10 cellular contexts compared by ENCODE assay signal in genomic region chr3:143585720-143586456, GRCh38.
DNase-seq lines count a peak whose midpoint lies in the region; ATAC-seq, FAIRE-seq and TF ChIP-seq lines count a peak whose summit lies in the region.
"Had no signal": no experiment of that assay in that cellular context is flagged by ENCODE, and none has a peak within 500 bp of the region (broad histone marks: within the 10 kb centered on the region; RNA-seq: fewer than 3 reads in every experiment).

No MANE protein-coding gene starts in this region.

- H3K9ac ChIP-seq in OCI-LY3 (ENCODE audit: low read length), result no peak overlapping the region

- H3K27me3 ChIP-seq in OCI-LY3 (ENCODE audit: low read depth, low read length) (no peaks in the 10 kb centered on the region), hepatocyte (no peaks in the 10 kb centered on the region)

- H4K20me1 ChIP-seq in OCI-LY3 (ENCODE audit: insufficient read depth, low read length) (no peaks in the 10 kb centered on the region), hepatocyte (ENCODE audit: insufficient read depth, poor library complexity, severe bottlenecking) (no peaks in the 10 kb centered on the region)

- H3K4me3 ChIP-seq in OCI-LY3 (ENCODE audit: low read length) (no peak overlapping the region), hepatocyte (no peak overlapping the region)

- H3K36me3 ChIP-seq in OCI-LY3 (replicated peaks; ENCODE audit: low read depth, low read length), result no peaks in the 10 kb centered on the region
- H3K36me3 ChIP-seq in hepatocyte (replicated peaks; ENCODE audit: insufficient read depth, low read depth), result no peaks in the 10 kb centered on the region

- H3K27ac ChIP-seq in OCI-LY3 (ENCODE audit: low read length) (no peak overlapping the region), hepatocyte (no peak overlapping the region)

- TF ChIP-seq CTCF in OCI-LY3 (IDR thresholded peaks at IDR 0.05; ENCODE audit: low read depth, low read length), result no peak
- TF ChIP-seq CTCF in hepatocyte (IDR thresholded peaks at IDR 0.05; ENCODE audit: poor library complexity), result no peak

- H3K79me2 ChIP-seq in OCI-LY3 (ENCODE audit: low read length) (no peaks in the 10 kb centered on the region), hepatocyte (no peaks in the 10 kb centered on the region)

- H2AFZ ChIP-seq in OCI-LY3 (ENCODE audit: low read depth, low read length) (no peak overlapping the region), hepatocyte (no peak overlapping the region)

- DNase-seq in GM12891 (ENCODE audit: insufficient read length, low spot score) (no peak), myocyte (ENCODE audit: low read depth) (peak; percentile 34), Right ventricle myocardium superior (no peak), hepatocyte (ENCODE audit: low spot score) (no peak)
- DNase-seq: NCI-H1092 treated with DMSO at 0.1 percent for 48 hours had no signal

- ATAC-seq in GM21576 (IDR thresholded peaks at IDR 0.05; ENCODE audit: unreplicated experiment) (peak; percentile 49), HG03521 (IDR thresholded peaks at IDR 0.05; ENCODE audit: unreplicated experiment) (no peak), Right ventricle myocardium superior (ENCODE audit: poor library complexity) (no peak), HG02610 (IDR thresholded peaks at IDR 0.05; ENCODE audit: unreplicated experiment) (no peak)
- ATAC-seq: WTC11 had no signal

- intact Hi-C loops in Right ventricle myocardium superior (cut with DNase I), result no loop called here

- WGBS in hepatocyte (ENCODE audit: low lambda C conversion rate, missing lambda C conversion rate), result 92% methylated on average over 4 of the region's 4 CpGs

- H3K4me2 ChIP-seq in OCI-LY3 (ENCODE audit: low read length) (peak overlapping the region; percentile 40), hepatocyte (no peak overlapping the region)

- H3K4me1 ChIP-seq in OCI-LY3 (ENCODE audit: low read length) (peaks cover 16% of the 10 kb centered on the region), hepatocyte (ENCODE audit: insufficient read depth) (peaks cover 3% of the 10 kb centered on the region)

- no peaks in the 10 kb centered on the region for H3K9me2 ChIP-seq in hepatocyte (replicated peaks; ENCODE audit: insufficient read depth)

- peak; percentile 81 for FAIRE-seq in GM12891 (lab: Jason Lieb, UNC)

- TF ChIP-seq POLR2A in GM12891 (IDR thresholded peaks at IDR 0.05; ENCODE audit: low read depth, low read length), result no peak

- no peaks in the 10 kb centered on the region for H3K9me3 ChIP-seq in OCI-LY3 (ENCODE audit: insufficient read depth, low read length)
- no peaks in the 10 kb centered on the region for H3K9me3 ChIP-seq in hepatocyte (ENCODE audit: low read depth)

TF ChIP-seq in GM12891, 5 proteins besides CTCF, POLR2A, EP300 and RAD21:
- no peak for TF ChIP-seq POU2F2 (IDR thresholded peaks at IDR 0.05; ENCODE audit: low read depth, low read length)
- no peak for TF ChIP-seq POLR2AphosphoS5 (IDR thresholded peaks at IDR 0.05; ENCODE audit: low read depth, low read length)
- TF ChIP-seq PAX5 (IDR thresholded peaks at IDR 0.05; ENCODE audit: insufficient read depth, low read length, severe bottlenecking), result no peak
